ENCODE assay signal across 1 cellular context in genomic region chr2:16619576-16620245, GRCh38.
TF ChIP-seq lines count a peak whose summit lies in the region.

No MANE protein-coding gene starts in this region.

TF ChIP-seq in HepG2, 621 proteins besides CTCF, POLR2A, EP300 and RAD21 (continued from another document):
- no peak for TF ChIP-seq STAT6 (CRISPR knock-in tag; IDR thresholded peaks at IDR 0.05; ENCODE audit: borderline replicate concordance)
- TF ChIP-seq, protein P1, sequence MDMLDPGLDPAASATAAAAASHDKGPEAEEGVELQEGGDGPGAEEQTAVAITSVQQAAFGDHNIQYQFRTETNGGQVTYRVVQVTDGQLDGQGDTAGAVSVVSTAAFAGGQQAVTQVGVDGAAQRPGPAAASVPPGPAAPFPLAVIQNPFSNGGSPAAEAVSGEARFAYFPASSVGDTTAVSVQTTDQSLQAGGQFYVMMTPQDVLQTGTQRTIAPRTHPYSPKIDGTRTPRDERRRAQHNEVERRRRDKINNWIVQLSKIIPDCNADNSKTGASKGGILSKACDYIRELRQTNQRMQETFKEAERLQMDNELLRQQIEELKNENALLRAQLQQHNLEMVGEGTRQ (IDR thresholded peaks at IDR 0.05; ENCODE audit: low read depth, low read length): peak; percentile 62; the same call in 1 of the 2 replicates
- TF ChIP-seq, protein P1 (CRISPR knock-in tag; IDR thresholded peaks at IDR 0.05; ENCODE audit: borderline replicate concordance): no peak
